In the genomic region with DNA sequence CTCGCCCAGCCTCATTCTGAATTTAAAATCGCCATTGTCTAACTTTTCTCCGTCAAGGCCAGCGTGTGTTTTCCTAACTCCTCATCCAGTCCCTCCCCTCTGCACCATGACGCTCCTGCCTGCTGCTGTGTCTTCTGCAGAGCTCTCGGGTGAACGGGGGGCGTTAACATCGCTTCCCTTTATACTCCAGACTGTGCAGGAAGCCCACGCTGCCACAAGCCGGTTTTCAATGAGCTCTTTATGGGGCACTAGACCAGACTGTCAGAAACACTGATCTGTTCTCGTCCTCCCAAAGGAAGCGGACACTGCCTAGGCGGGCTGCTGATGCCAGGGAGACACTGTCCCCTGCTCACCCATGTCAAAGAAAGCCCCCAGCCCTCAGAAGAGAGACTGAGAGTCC, we compare ENCODE assay signal across 11 cellular contexts. TPM values are rescaled to one million over a fixed set of nuclear protein-coding genes. Genes with fewer than 3 reads are reported as not detected.
DNase-seq lines count a peak whose midpoint lies in the region; ATAC-seq and TF ChIP-seq lines count a peak whose summit lies in the region.
"Had no signal": no experiment of that assay in that cellular context is flagged by ENCODE, and none has a peak within 500 bp of the region (broad histone marks: within the 10 kb centered on the region; RNA-seq: fewer than 3 reads in every experiment).

No MANE protein-coding gene starts in this region.

- peak; percentile 28 for DNase-seq in Right ventricle myocardium inferior (ENCODE audit: missing footprints)
- DNase-seq in left cardiac atrium: no peak
- DNase-seq in NCI-H2227 (lab: John Stamatoyannopoulos, UW; ENCODE audit: unreplicated experiment): peak; percentile 72
- no peak for DNase-seq in esophagus muscularis mucosa (ENCODE audit: extremely low spot score)
- DNase-seq in transverse colon: no peak
- DNase-seq in NCI-H526 (lab: John Stamatoyannopoulos, UW): no peak
- DNase-seq in A172 (ENCODE audit: low spot score): no peak
- no peak for DNase-seq in HuH-7 (ENCODE audit: low spot score)
- DNase-seq: KG1 had no signal

- TF ChIP-seq EP300 in esophagus muscularis mucosa (IDR thresholded peaks at IDR 0.05): no peak
- TF ChIP-seq EP300 in transverse colon (IDR thresholded peaks at IDR 0.05; ENCODE audit: low read depth): no peak

- H3K9me3 ChIP-seq in esophagus muscularis mucosa: no peaks in the 10 kb centered on the region
- H3K9me3 ChIP-seq in transverse colon: no peaks in the 10 kb centered on the region
- H3K9me3 ChIP-seq: neutrophil had no signal

- TF ChIP-seq POLR2A in esophagus muscularis mucosa (IDR thresholded peaks at IDR 0.05; ENCODE audit: low read depth) (no peak), transverse colon (IDR thresholded peaks at IDR 0.05) (no peak)

- H3K27me3 ChIP-seq in esophagus muscularis mucosa (no peaks in the 10 kb centered on the region), transverse colon (no peaks in the 10 kb centered on the region)
- H3K27me3 ChIP-seq: neutrophil had no signal

- peaks cover 0 to 46% (median 8%) of the 10 kb centered on the region in 4 donors for H3K36me3 ChIP-seq in esophagus muscularis mucosa
- no peaks in the 10 kb centered on the region for H3K36me3 ChIP-seq in transverse colon

- intact Hi-C loops in Right ventricle myocardium inferior (cut with DNase I): no loop called here
- intact Hi-C loops in left cardiac atrium (cut with DNase I): no loop called here
- intact Hi-C loops in esophagus muscularis mucosa (cut with DNase I): no loop called here
- intact Hi-C loops in transverse colon (cut with DNase I; ENCODE audit: low total_unique reads): no loop called here

- TF ChIP-seq CTCF in esophagus muscularis mucosa (IDR thresholded peaks at IDR 0.05) (no peak), transverse colon (IDR thresholded peaks at IDR 0.05) (no peak)

- 56% methylated on average over 11 of the region's 14 CpGs for WGBS in esophagus muscularis mucosa
- 77% methylated on average over 14 of the region's 14 CpGs; no CpG with 5 or more reads in 1 of the 2 donors for WGBS in transverse colon (ENCODE audit: low coverage in 1 of 2), 2 donors

- H3K4me1 ChIP-seq in esophagus muscularis mucosa: peaks cover 0 to 10% (median 2%) of the 10 kb centered on the region in 4 donors
- no peaks in the 10 kb centered on the region for H3K4me1 ChIP-seq in transverse colon

- in situ Hi-C loops in transverse colon (cut with MboI; ENCODE audit: low pct_ligation_motif_present in 1 of 4, low pct_unique_long_range_greater_than_20kb in 1 of 4, low sequenced_read_pairs in 3 of 4): no loop called here

- H3K4me3 ChIP-seq in esophagus muscularis mucosa (no peak overlapping the region), transverse colon (no peak overlapping the region)

- ATAC-seq in Right ventricle myocardium inferior (no peak), left cardiac atrium (no peak)

- H3K27ac ChIP-seq in esophagus muscularis mucosa (replicated peaks in 1 of 4) (peak overlapping the region in 3 of 4 donors; percentile 5 to 50 (median 11)), transverse colon (peak overlapping the region; percentile 54 to 79 (median 70))
- H3K27ac ChIP-seq: epithelial cell of prostate, neutrophil had no signal

RNA-seq across cellular contexts. Expression of a gene that starts 13.3 kb away (rescaled TPM):
- total RNA-seq in Right ventricle myocardium inferior (not detected), left cardiac atrium (not detected), esophagus muscularis mucosa (not detected), transverse colon (not detected)
- total RNA-seq in A172 (2014; rRNA removed; shearing (Covaris generic)): not detected in 2 replicates

RNA-seq across cellular contexts. Expression of a gene that starts 20.5 kb away (rescaled TPM):
- total RNA-seq in Right ventricle myocardium inferior (17.9 TPM), left cardiac atrium (10 to 100 TPM; 16.0 to 18.9 TPM), esophagus muscularis mucosa (10 to 100 TPM; 12.9 to 22.5 (median 15.4) TPM), transverse colon (10 to 100 TPM; 11.3 to 47.4 (median 23.2) TPM)
- 36.2 and 54.9 TPM in 2 replicates for total RNA-seq in A172 (2014; rRNA removed; shearing (Covaris generic))

RNA-seq across cellular contexts. Expression of a gene that starts 27.7 kb away (rescaled TPM):
- total RNA-seq in Right ventricle myocardium inferior (35.4 TPM), left cardiac atrium (10 to 100 TPM; 28.3 to 29.1 TPM), esophagus muscularis mucosa (10 to 100 TPM; 14.1 to 21.7 (median 19.0) TPM), transverse colon (10 to 100 TPM in 3 of 4 donors, 1 to 10 TPM in 1; 9.8 to 28.8 (median 15.9) TPM)
- total RNA-seq in A172 (2014; rRNA removed; shearing (Covaris generic)): 11.4 and 19.4 TPM in 2 replicates

RNA-seq across cellular contexts. Expression of a gene that starts 56.8 kb away (rescaled TPM):
- total RNA-seq in Right ventricle myocardium inferior (38.2 TPM), left cardiac atrium (10 to 100 TPM; 45.7 to 70.8 TPM), esophagus muscularis mucosa (10 to 100 TPM; 10.8 to 23.5 (median 20.7) TPM), transverse colon (10 to 100 TPM in 2 of 4 donors, 1 to 10 TPM in 2; 7.5 to 20.1 (median 11.3) TPM)
- total RNA-seq in A172 (2014; rRNA removed; shearing (Covaris generic)): 0.05 and 1.1 TPM in 2 replicates

RNA-seq across cellular contexts. Expression of a gene that starts 59.2 kb away (rescaled TPM):
- total RNA-seq in Right ventricle myocardium inferior: 3.4 TPM
- 1 to 10 TPM; 5.5 to 7.7 TPM for total RNA-seq in left cardiac atrium
- 1 to 10 TPM; 1.2 to 5.1 (median 3.8) TPM for total RNA-seq in esophagus muscularis mucosa
- total RNA-seq in transverse colon: 1 to 10 TPM in 1 of 4 donors, under 1 TPM in 1, not detected in 2; 0.64 to 6.8 TPM
- not detected in 2 replicates for total RNA-seq in A172 (2014; rRNA removed; shearing (Covaris generic))

Comparison
In these comparisons a context has a peak if more than half of its experiments do, and no peak if none do; other contexts are left out.
1. DNase-seq: peak in Right ventricle myocardium inferior (single experiment) and NCI-H2227 (single experiment); none in left cardiac atrium (single experiment), esophagus muscularis mucosa (single experiment), transverse colon (single experiment), NCI-H526 (0 of 2), A172 (single experiment) and HuH-7 (single experiment).